Comparison of ENCODE assay signal across 1 cellular context in the genomic region with DNA sequence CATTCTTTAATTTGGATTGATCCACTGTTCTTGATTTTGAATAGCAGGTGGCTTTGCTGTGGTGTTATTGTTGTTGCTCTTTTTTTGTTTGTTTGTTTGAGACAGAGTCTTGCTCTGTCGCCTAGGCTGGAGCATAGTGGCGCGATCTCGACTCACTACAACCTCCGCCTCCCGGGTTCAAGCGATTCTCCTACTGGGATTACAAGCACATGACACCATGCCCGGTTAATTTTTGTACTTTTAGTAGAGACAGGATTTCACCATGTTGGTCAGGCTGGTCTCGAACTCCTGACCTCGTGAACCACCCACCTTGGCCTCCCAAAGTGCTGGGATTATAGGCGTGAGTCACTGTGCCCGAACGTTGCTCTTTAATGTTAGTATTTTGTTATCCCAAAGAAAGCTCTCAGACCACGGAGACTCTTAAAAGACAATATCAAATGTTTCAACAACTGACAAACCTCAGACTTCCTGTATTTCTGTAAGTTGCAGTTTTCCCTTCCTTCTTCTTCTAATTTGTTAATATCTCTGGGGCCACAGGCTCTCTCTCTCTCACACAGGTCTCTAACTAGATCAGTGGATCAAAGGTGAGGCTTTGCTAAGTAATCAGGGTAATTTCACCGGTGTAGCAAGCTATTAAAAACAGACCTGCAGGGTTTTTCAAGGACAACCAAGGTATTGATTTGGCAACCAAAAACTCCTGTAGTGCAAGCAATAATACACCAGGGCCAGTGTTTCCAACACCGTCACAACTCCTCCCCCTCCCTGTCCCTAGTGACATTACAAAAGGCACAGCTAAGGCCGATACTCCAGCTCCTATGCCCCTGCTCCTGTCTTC.
TF ChIP-seq lines count a peak whose summit lies in the region.

No MANE protein-coding gene starts in this region.

TF ChIP-seq in HepG2, 621 proteins besides CTCF, POLR2A, EP300 and RAD21 (continued from another document and continues in another):
- TF ChIP-seq ZNF34 (CRISPR knock-in tag; IDR thresholded peaks at IDR 0.05; ENCODE audit: borderline replicate concordance) (0 out of 2 replicates have a peak, but pooled peaks have one; percentile 48), SMARCC2 (IDR thresholded peaks at IDR 0.05) (no peak), ELF4 (CRISPR knock-in tag; IDR thresholded peaks at IDR 0.05; ENCODE audit: borderline replicate concordance) (peak; percentile 49; the same call in 1 of the 2 replicates), ZNF674 (CRISPR knock-in tag; IDR thresholded peaks at IDR 0.05; ENCODE audit: low read depth) (no peak), HDAC6 (IDR thresholded peaks at IDR 0.05; ENCODE audit: low read depth, low read length) (no peak), BHLHE40 (IDR thresholded peaks at IDR 0.05; ENCODE audit: low read length) (no peak), NBN (conservative IDR thresholded peaks at IDR 0.05) (no peak), SSRP1 (CRISPR knock-in tag; IDR thresholded peaks at IDR 0.05) (no peak), ZNF329 (CRISPR knock-in tag; IDR thresholded peaks at IDR 0.05; ENCODE audit: low read depth) (no peak), POGZ (CRISPR knock-in tag; IDR thresholded peaks at IDR 0.05) (peak; percentile 84; the same call in 1 of the 2 replicates), ZBED4 (CRISPR knock-in tag; IDR thresholded peaks at IDR 0.05; ENCODE audit: borderline replicate concordance) (no peak; the same call in 1 of the 2 replicates), ZNF260 (CRISPR knock-in tag; IDR thresholded peaks at IDR 0.05; ENCODE audit: borderline replicate concordance, low read depth) (no peak), FOXA1 (IDR thresholded peaks at IDR 0.05) (no peak), FOXA1 (CRISPR knock-in tag; IDR thresholded peaks at IDR 0.05) (peak; percentile 53), HOXA5 (CRISPR knock-in tag; IDR thresholded peaks at IDR 0.05) (no peak; the same call in 1 of the 2 replicates), USF2 (IDR thresholded peaks at IDR 0.05; ENCODE audit: low read depth, low read length) (no peak), USF2 (CRISPR knock-in tag; IDR thresholded peaks at IDR 0.05; ENCODE audit: borderline replicate concordance) (no peak), MEIS1 (CRISPR knock-in tag; IDR thresholded peaks at IDR 0.05; ENCODE audit: borderline replicate concordance) (peak; percentile 82; the same call in 1 of the 2 replicates), BRCA1 (CRISPR knock-in tag; IDR thresholded peaks at IDR 0.05) (no peak), ZNF343 (CRISPR knock-in tag; IDR thresholded peaks at IDR 0.05) (peak; percentile 36; the same call in 1 of the 2 replicates), PRMT3 (CRISPR knock-in tag; IDR thresholded peaks at IDR 0.05; ENCODE audit: borderline replicate concordance, low read depth) (no peak), ZNF883 (CRISPR knock-in tag; IDR thresholded peaks at IDR 0.05; ENCODE audit: not compliant biosample characterization) (peak; percentile 68), MXD1 (CRISPR knock-in tag; IDR thresholded peaks at IDR 0.05) (no peak), ZNF383 (CRISPR knock-in tag; IDR thresholded peaks at IDR 0.05; ENCODE audit: borderline replicate concordance) (no peak), TBX3 (IDR thresholded peaks at IDR 0.05; ENCODE audit: borderline replicate concordance) (peak; percentile 89), JUND (CRISPR knock-in tag; IDR thresholded peaks at IDR 0.05) (no peak; the same call in 1 of the 2 replicates), HNRNPLL (IDR thresholded peaks at IDR 0.05; ENCODE audit: low read depth, low read length, poor library complexity, severe bottlenecking) (no peak), ATF7 (IDR thresholded peaks at IDR 0.05) (no peak), ATF7 (CRISPR knock-in tag; IDR thresholded peaks at IDR 0.05) (no peak), PBX3 (CRISPR knock-in tag; IDR thresholded peaks at IDR 0.05; ENCODE audit: borderline replicate concordance) (0 out of 2 replicates have a peak, but pooled peaks have one; percentile 54), ZNF775 (CRISPR knock-in tag; IDR thresholded peaks at IDR 0.05; ENCODE audit: borderline replicate concordance) (no peak), WIZ (CRISPR knock-in tag; IDR thresholded peaks at IDR 0.05) (no peak), GTF2F1 (IDR thresholded peaks at IDR 0.05; ENCODE audit: low read length) (peak; percentile 22; the same call in 1 of the 2 replicates), ZNF841 (CRISPR knock-in tag; IDR thresholded peaks at IDR 0.05; ENCODE audit: borderline replicate concordance) (no peak), ZBTB8A (CRISPR knock-in tag; IDR thresholded peaks at IDR 0.05; ENCODE audit: borderline replicate concordance, low read depth) (no peak), ISX (CRISPR knock-in tag; conservative IDR thresholded peaks at IDR 0.05) (no peak; the same call in 1 of the 2 replicates)
- TF ChIP-seq, protein P1, sequence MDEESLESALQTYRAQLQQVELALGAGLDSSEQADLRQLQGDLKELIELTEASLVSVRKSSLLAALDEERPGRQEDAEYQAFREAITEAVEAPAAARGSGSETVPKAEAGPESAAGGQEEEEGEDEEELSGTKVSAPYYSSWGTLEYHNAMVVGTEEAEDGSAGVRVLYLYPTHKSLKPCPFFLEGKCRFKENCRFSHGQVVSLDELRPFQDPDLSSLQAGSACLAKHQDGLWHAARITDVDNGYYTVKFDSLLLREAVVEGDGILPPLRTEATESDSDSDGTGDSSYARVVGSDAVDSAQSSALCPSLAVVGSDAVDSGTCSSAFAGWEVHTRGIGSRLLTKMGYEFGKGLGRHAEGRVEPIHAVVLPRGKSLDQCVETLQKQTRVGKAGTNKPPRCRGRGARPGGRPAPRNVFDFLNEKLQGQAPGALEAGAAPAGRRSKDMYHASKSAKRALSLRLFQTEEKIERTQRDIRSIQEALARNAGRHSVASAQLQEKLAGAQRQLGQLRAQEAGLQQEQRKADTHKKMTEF (CRISPR knock-in tag; IDR thresholded peaks at IDR 0.05), result peak; percentile 99
- TF ChIP-seq, protein P2, sequence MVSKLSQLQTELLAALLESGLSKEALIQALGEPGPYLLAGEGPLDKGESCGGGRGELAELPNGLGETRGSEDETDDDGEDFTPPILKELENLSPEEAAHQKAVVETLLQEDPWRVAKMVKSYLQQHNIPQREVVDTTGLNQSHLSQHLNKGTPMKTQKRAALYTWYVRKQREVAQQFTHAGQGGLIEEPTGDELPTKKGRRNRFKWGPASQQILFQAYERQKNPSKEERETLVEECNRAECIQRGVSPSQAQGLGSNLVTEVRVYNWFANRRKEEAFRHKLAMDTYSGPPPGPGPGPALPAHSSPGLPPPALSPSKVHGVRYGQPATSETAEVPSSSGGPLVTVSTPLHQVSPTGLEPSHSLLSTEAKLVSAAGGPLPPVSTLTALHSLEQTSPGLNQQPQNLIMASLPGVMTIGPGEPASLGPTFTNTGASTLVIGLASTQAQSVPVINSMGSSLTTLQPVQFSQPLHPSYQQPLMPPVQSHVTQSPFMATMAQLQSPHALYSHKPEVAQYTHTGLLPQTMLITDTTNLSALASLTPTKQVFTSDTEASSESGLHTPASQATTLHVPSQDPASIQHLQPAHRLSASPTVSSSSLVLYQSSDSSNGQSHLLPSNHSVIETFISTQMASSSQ (IDR thresholded peaks at IDR 0.05; ENCODE audit: low read depth), result peak; percentile 70
- TF ChIP-seq, protein P2 (CRISPR knock-in tag; IDR thresholded peaks at IDR 0.05; ENCODE audit: borderline replicate concordance), result peak; percentile 29; the same call in 1 of the 2 replicates
- TF ChIP-seq, protein P3, sequence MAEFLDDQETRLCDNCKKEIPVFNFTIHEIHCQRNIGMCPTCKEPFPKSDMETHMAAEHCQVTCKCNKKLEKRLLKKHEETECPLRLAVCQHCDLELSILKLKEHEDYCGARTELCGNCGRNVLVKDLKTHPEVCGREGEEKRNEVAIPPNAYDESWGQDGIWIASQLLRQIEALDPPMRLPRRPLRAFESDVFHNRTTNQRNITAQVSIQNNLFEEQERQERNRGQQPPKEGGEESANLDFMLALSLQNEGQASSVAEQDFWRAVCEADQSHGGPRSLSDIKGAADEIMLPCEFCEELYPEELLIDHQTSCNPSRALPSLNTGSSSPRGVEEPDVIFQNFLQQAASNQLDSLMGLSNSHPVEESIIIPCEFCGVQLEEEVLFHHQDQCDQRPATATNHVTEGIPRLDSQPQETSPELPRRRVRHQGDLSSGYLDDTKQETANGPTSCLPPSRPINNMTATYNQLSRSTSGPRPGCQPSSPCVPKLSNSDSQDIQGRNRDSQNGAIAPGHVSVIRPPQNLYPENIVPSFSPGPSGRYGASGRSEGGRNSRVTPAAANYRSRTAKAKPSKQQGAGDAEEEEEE (CRISPR knock-in tag; IDR thresholded peaks at IDR 0.05; ENCODE audit: borderline replicate concordance), result no peak
- TF ChIP-seq, protein P4, sequence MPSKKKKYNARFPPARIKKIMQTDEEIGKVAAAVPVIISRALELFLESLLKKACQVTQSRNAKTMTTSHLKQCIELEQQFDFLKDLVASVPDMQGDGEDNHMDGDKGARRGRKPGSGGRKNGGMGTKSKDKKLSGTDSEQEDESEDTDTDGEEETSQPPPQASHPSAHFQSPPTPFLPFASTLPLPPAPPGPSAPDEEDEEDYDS (CRISPR knock-in tag; IDR thresholded peaks at IDR 0.05), result peak; percentile 94
